Comparison of ENCODE assay signal across 9 cellular contexts in genomic region chr18:48545690-48546365, GRCh38. TPM values are rescaled to one million over a fixed set of nuclear protein-coding genes. Genes with fewer than 3 reads are reported as not detected.
A peak's percentile ranks its signal among the peaks of the same experiment; 100 is the strongest.
DNase-seq lines count a peak whose midpoint lies in the region; ATAC-seq and TF ChIP-seq lines count a peak whose summit lies in the region.
"Had no signal": no experiment of that assay in that cellular context is flagged by ENCODE, and none has a peak within 500 bp of the region (broad histone marks: within the 10 kb centered on the region; RNA-seq: fewer than 3 reads in every experiment).

No MANE protein-coding gene starts in this region.

- peak; percentile 90 for DNase-seq in D341Med (ENCODE audit: low spot score)
- peak; percentile 28 for DNase-seq in NCI-H524 treated with DMSO at 0.1 percent for 48 hours (lab: John Stamatoyannopoulos, UW)
- peak; percentile 87 for DNase-seq in endothelial cell (ENCODE audit: low spot score)
- DNase-seq in mesenchymal stem cell: peak; percentile 85
- DNase-seq in KG1 (lab: John Stamatoyannopoulos, UW): no peak
- DNase-seq in HT-29 (ENCODE audit: low spot score): no peak
- DNase-seq in Karpas-422: no peak

- H3K36me3 ChIP-seq in mesenchymal stem cell (ENCODE audit: control insufficient read depth in 1 of 2, insufficient read depth in 2 of 2, low read depth in 1 of 2, low read length in 2 of 2) (peaks cover 0 to 7% of the 10 kb centered on the region in 2 experiments), Karpas-422 (ENCODE audit: insufficient read depth, low read length) (no peaks in the 10 kb centered on the region)

- peak overlapping the region in 1 of 2 experiments; percentile 37 for H2BK12ac ChIP-seq in mesenchymal stem cell (ENCODE audit: low read length in 2 of 2)

- H3K79me2 ChIP-seq in Karpas-422 (ENCODE audit: low read length): no peaks in the 10 kb centered on the region

- H3K4me3 ChIP-seq in mesenchymal stem cell (ENCODE audit: insufficient read depth in 1 of 2, low read depth in 1 of 2, low read length in 2 of 2) (peak overlapping the region in 1 of 2 experiments; percentile 17), Karpas-422 (ENCODE audit: low read length) (no peak overlapping the region)
- H3K4me3 ChIP-seq: GM12878 had no signal

- H3K4me1 Mint-ChIP-seq in endothelial cell (ENCODE audit: unreplicated experiment): peaks cover 75% of the 10 kb centered on the region

- H3K23ac ChIP-seq in mesenchymal stem cell (ENCODE audit: low read length in 2 of 2): peak overlapping the region in 1 of 2 experiments; percentile 46

- H3K27me3 Mint-ChIP-seq in endothelial cell (ENCODE audit: unreplicated experiment): peaks cover 14% of the 10 kb centered on the region

- H3K4me1 ChIP-seq in mesenchymal stem cell (ENCODE audit: control insufficient read depth, insufficient read depth, low read depth, low read length) (peaks cover 55% of the 10 kb centered on the region), Karpas-422 (ENCODE audit: low read length) (no peaks in the 10 kb centered on the region)

- ATAC-seq in HG02981 (IDR thresholded peaks at IDR 0.05; ENCODE audit: unreplicated experiment): no peak
- ATAC-seq: GM12878 had no signal

- no peak overlapping the region for H2AK5ac ChIP-seq in mesenchymal stem cell (ENCODE audit: low read length, severe bottlenecking)

- peak overlapping the region in 1 of 2 experiments; percentile 35 for H3K4ac ChIP-seq in mesenchymal stem cell (ENCODE audit: low read depth in 1 of 2, low read length in 2 of 2)

- no peaks in the 10 kb centered on the region for H3K27me3 ChIP-seq in mesenchymal stem cell (ENCODE audit: control insufficient read depth in 1 of 2, insufficient read depth in 1 of 2, low read length in 2 of 2)
- no peaks in the 10 kb centered on the region for H3K27me3 ChIP-seq in Karpas-422 (ENCODE audit: low read length)

- H3K79me1 ChIP-seq in mesenchymal stem cell (replicated peaks; ENCODE audit: low read length, poor library complexity, severe bottlenecking): peaks cover 39% of the 10 kb centered on the region

- no peaks in the 10 kb centered on the region for H3K9me2 ChIP-seq in Karpas-422 (replicated peaks; ENCODE audit: insufficient read depth, low read length)

- peak overlapping the region; percentile 75 to 86 for H3K18ac ChIP-seq in mesenchymal stem cell (ENCODE audit: low read depth in 1 of 2, low read length in 2 of 2)

- H4K20me1 ChIP-seq in Karpas-422 (ENCODE audit: insufficient read depth, low read depth, low read length): no peaks in the 10 kb centered on the region

- peak overlapping the region; percentile 11 for H2BK120ac ChIP-seq in mesenchymal stem cell (ENCODE audit: low read depth, low read length)

- H3K27ac ChIP-seq in mesenchymal stem cell (ENCODE audit: low read length, poor library complexity, severe bottlenecking) (peak overlapping the region; percentile 73), Karpas-422 (ENCODE audit: low read length) (no peak overlapping the region)

- no peak overlapping the region for H2BK5ac ChIP-seq in mesenchymal stem cell (ENCODE audit: low read depth, low read length, poor library complexity, severe bottlenecking)

- peak overlapping the region in 1 of 2 experiments; percentile 44 for H3K14ac ChIP-seq in mesenchymal stem cell (ENCODE audit: low read length in 2 of 2)

- peak overlapping the region; percentile 7 for H3K4me2 ChIP-seq in mesenchymal stem cell (ENCODE audit: low read length, poor library complexity, severe bottlenecking)
- H3K4me2 ChIP-seq in Karpas-422 (ENCODE audit: low read depth, low read length, poor library complexity, severe bottlenecking): no peak overlapping the region

- H3K27ac Mint-ChIP-seq in endothelial cell (ENCODE audit: unreplicated experiment): peak overlapping the region; percentile 99

- peak overlapping the region; percentile 71 for H3K9ac ChIP-seq in mesenchymal stem cell (ENCODE audit: low read length)
- H3K9ac ChIP-seq in Karpas-422 (ENCODE audit: low read length): no peak overlapping the region

- peak overlapping the region; percentile 64 for H4K91ac ChIP-seq in mesenchymal stem cell (ENCODE audit: low read length)

- no peaks in the 10 kb centered on the region for H3K9me3 Mint-ChIP-seq in endothelial cell (ENCODE audit: unreplicated experiment)

- H3K4me3 Mint-ChIP-seq in endothelial cell (ENCODE audit: unreplicated experiment): peak overlapping the region; percentile 82

- WGBS in mesenchymal stem cell: 22% methylated on average over 13 of the region's 13 CpGs

- H2BK15ac ChIP-seq in mesenchymal stem cell (ENCODE audit: low read depth, poor library complexity, severe bottlenecking): no peak overlapping the region

- H4K8ac ChIP-seq in mesenchymal stem cell (ENCODE audit: low read length): no peak overlapping the region

- no peak for TF ChIP-seq CTCF in endothelial cell (IDR thresholded peaks at IDR 0.05; ENCODE audit: unreplicated experiment)

- no peak overlapping the region for H2AFZ ChIP-seq in mesenchymal stem cell (ENCODE audit: low read depth, low read length)
- no peak overlapping the region for H2AFZ ChIP-seq in Karpas-422 (ENCODE audit: low read length)

- peaks cover 4% of the 10 kb centered on the region for H3K36me3 Mint-ChIP-seq in endothelial cell (ENCODE audit: low read depth, unreplicated experiment)

- H3K9me3 ChIP-seq in mesenchymal stem cell (ENCODE audit: control insufficient read depth, low read length): no peaks in the 10 kb centered on the region
- H3K9me3 ChIP-seq in Karpas-422 (ENCODE audit: low read length): no peaks in the 10 kb centered on the region

RNA-seq across cellular contexts. Expression of gene CTIF, which starts 7.0 kb away (rescaled TPM):
- total RNA-seq in endothelial cell (ENCODE audit: unreplicated experiment): 51.5 TPM
- polyA plus RNA-seq in mesenchymal stem cell (2013, experiment 1 of 2): 39.3 TPM
- polyA plus RNA-seq in mesenchymal stem cell (2013, experiment 2 of 2): 37.2 TPM
- 8.3 and 10.4 TPM in 2 replicates for total RNA-seq in HT-29 (2014; rRNA removed; shearing (Covaris generic))
- 0.47 and 0.60 TPM in 2 replicates for total RNA-seq in Karpas-422 (2014; rRNA removed; shearing (Covaris generic); ENCODE audit: low replicate concordance)

Comparison
In these comparisons a context has a peak if more than half of its experiments do, and no peak if none do; other contexts are left out.
1. DNase-seq: peak in D341Med (single experiment), NCI-H524 treated with DMSO at 0.1 percent for 48 hours (single experiment), endothelial cell (single experiment) and mesenchymal stem cell (single experiment); none in KG1 (single experiment), HT-29 (single experiment) and Karpas-422 (single experiment).